In genomic region chr16:55057866-55058265, GRCh38 we compare ENCODE assay signal across 23 cellular contexts.
"Had no signal": no experiment of that assay in that cellular context is flagged by ENCODE, and none has a peak within 500 bp of the region (broad histone marks: within the 10 kb centered on the region; RNA-seq: fewer than 3 reads in every experiment).

No MANE protein-coding gene starts in this region.

- H3K4me1 ChIP-seq: parathyroid adenoma, right lobe of liver had no signal

- H3K36me3 ChIP-seq: heart right ventricle, left ventricle myocardium inferior, neutrophil, right atrium auricular region, right lobe of liver, tibial nerve had no signal

- H3K4me1 Mint-ChIP-seq: natural killer cell; stimulated activated effector memory CD8-positive, alpha-beta T cell treated with anti-CD3 and anti-CD28 coated beads, Interleukin-12 subunit alpha, Interleukin-12 subunit beta, amount 100 ng/mL, for 72 hours had no signal

- H3K79me2 ChIP-seq: hepatocyte, parathyroid adenoma had no signal

- H3K4me3 Mint-ChIP-seq: natural killer cell; stimulated activated effector memory CD8-positive, alpha-beta T cell treated with anti-CD3 and anti-CD28 coated beads, Interleukin-12 subunit alpha, Interleukin-12 subunit beta, amount 100 ng/mL, for 72 hours; stimulated activated naive CD8-positive, alpha-beta T cell treated with anti-CD3 and anti-CD28 coated beads, Interleukin-15, Interleukin-2, amounts not matched to agents 100 ng/mL and 50 ng/mL, for 24 hours had no signal

- H3K27ac ChIP-seq: heart right ventricle, hepatocyte, left ventricle myocardium inferior, neutrophil, parathyroid adenoma, right atrium auricular region, right lobe of liver, skin epidermis, tibial nerve had no signal

- H3K9me3 ChIP-seq: left ventricle myocardium inferior, neutrophil, right lobe of liver had no signal

- H3K4me3 ChIP-seq: heart right ventricle, left ventricle myocardium inferior, lung, right atrium auricular region, right lobe of liver, skin epidermis, tibial nerve had no signal

- H3K27ac Mint-ChIP-seq: mesothelial cell of epicardium; naive B cell; natural killer cell; nephron progenitor cell; progenitor cell of endocrine pancreas; stimulated activated effector memory CD8-positive, alpha-beta T cell treated with anti-CD3 and anti-CD28 coated beads, Interleukin-12 subunit alpha, Interleukin-12 subunit beta, amount 100 ng/mL, for 72 hours; stimulated activated naive CD8-positive, alpha-beta T cell treated with anti-CD3 and anti-CD28 coated beads, Interleukin-15, Interleukin-2, amounts not matched to agents 100 ng/mL and 50 ng/mL, for 24 hours had no signal

- DNase-seq: heart right ventricle; islet precursor cell; left ventricle myocardium inferior; mesendoderm; naive B cell; natural killer cell; occipital lobe; right lobe of liver; stimulated activated CD4-positive, alpha-beta T cell treated with anti-CD3 and anti-CD28 coated beads, Interleukin-4, amount 100 ng/mL, for 24 hours; stimulated activated naive CD4-positive, alpha-beta T cell had no signal

- H3K9ac ChIP-seq: parathyroid adenoma had no signal

- ATAC-seq: heart right ventricle; natural killer cell; right lobe of liver; stimulated activated effector memory CD8-positive, alpha-beta T cell treated with anti-CD3 and anti-CD28 coated beads, Interleukin-12 subunit alpha, Interleukin-12 subunit beta, amount 100 ng/mL, for 72 hours had no signal

- H3K9me3 Mint-ChIP-seq: natural killer cell; stimulated activated effector memory CD8-positive, alpha-beta T cell treated with anti-CD3 and anti-CD28 coated beads, Interleukin-12 subunit alpha, Interleukin-12 subunit beta, amount 100 ng/mL, for 72 hours; stimulated activated naive CD8-positive, alpha-beta T cell treated with anti-CD3 and anti-CD28 coated beads, Interleukin-15, Interleukin-2, amounts not matched to agents 100 ng/mL and 50 ng/mL, for 24 hours had no signal

- H3K36me3 Mint-ChIP-seq: natural killer cell; stimulated activated effector memory CD8-positive, alpha-beta T cell treated with anti-CD3 and anti-CD28 coated beads, Interleukin-12 subunit alpha, Interleukin-12 subunit beta, amount 100 ng/mL, for 72 hours; type B pancreatic cell had no signal
